11 cellular contexts compared by ENCODE assay signal in genomic region chr6:218153-219018, GRCh38.
A peak's percentile ranks its signal among the peaks of the same experiment; 100 is the strongest.
DNase-seq lines count a peak whose midpoint lies in the region; ATAC-seq, FAIRE-seq and TF ChIP-seq lines count a peak whose summit lies in the region.
"Had no signal": no experiment of that assay in that cellular context is flagged by ENCODE, and none has a peak within 500 bp of the region (broad histone marks: within the 10 kb centered on the region; RNA-seq: fewer than 3 reads in every experiment).

No MANE protein-coding gene starts in this region.

- no peak overlapping the region for H2BK120ac ChIP-seq in trophoblast cell (ENCODE audit: insufficient read depth, low read length, poor library complexity)

- no peak overlapping the region for H3K4me3 Mint-ChIP-seq in type B pancreatic cell
- H3K4me3 Mint-ChIP-seq: activated T-cell treated with anti-CD3 and anti-CD28 coated beads, Interleukin-2, amount 50 U/mL, for 24 hours had no signal

- DNase-seq in kidney tubule cell (ENCODE audit: low spot score) (peak; percentile 78), urothelium cell line (ENCODE audit: low spot score) (no peak), trophoblast cell (no peak), type B pancreatic cell (ENCODE audit: extremely low spot score, unreplicated experiment) (no peak)
- no peak for DNase-seq in activated effector memory CD4-positive, alpha-beta T cell treated with anti-CD3 and anti-CD28 coated beads, Interleukin-2, amount 50 U/mL, for 16 hours
- DNase-seq: activated T-cell treated with anti-CD3 and anti-CD28 coated beads, Interleukin-2, amount 50 U/mL, for 24 hours; MG63; sigmoid colon had no signal

- no peak overlapping the region for H2BK12ac ChIP-seq in trophoblast cell (ENCODE audit: low read length)

- no peaks in the 10 kb centered on the region for H3K36me3 ChIP-seq in trophoblast cell (ENCODE audit: control insufficient read depth in 1 of 2, insufficient read depth in 2 of 2, low read length in 2 of 2)
- H3K36me3 ChIP-seq: MG63, sigmoid colon had no signal

- no peak overlapping the region for H2AFZ ChIP-seq in trophoblast cell (ENCODE audit: insufficient read depth, low read length, poor library complexity)

- peaks cover 10% of the 10 kb centered on the region for H3K27me3 Mint-ChIP-seq in type B pancreatic cell

- H2BK5ac ChIP-seq in trophoblast cell (ENCODE audit: low read depth, low read length, poor library complexity), result no peak overlapping the region

- no peaks in the 10 kb centered on the region for H3K79me1 ChIP-seq in trophoblast cell (ENCODE audit: low read length)

- H3K9me3 ChIP-seq in trophoblast cell (ENCODE audit: insufficient read depth, low read depth, low read length), result peaks cover 11% of the 10 kb centered on the region
- H3K9me3 ChIP-seq: MG63, sigmoid colon had no signal

- WGBS in trophoblast cell (ENCODE audit: extremely low coverage, insufficient coverage, insufficient read length), result no CpG with 5 or more reads among the region's 22 CpGs

- H3K27me3 ChIP-seq in trophoblast cell (ENCODE audit: insufficient read depth, low read length), result no peaks in the 10 kb centered on the region
- H3K27me3 ChIP-seq: MG63, sigmoid colon had no signal

- ATAC-seq in GM18498 (IDR thresholded peaks at IDR 0.05; ENCODE audit: unreplicated experiment) (peak; percentile 46), GM21390 (IDR thresholded peaks at IDR 0.05; ENCODE audit: unreplicated experiment) (peak; percentile 52), HG03196 (IDR thresholded peaks at IDR 0.05; ENCODE audit: unreplicated experiment) (peak; percentile 46)

- peaks cover 13% of the 10 kb centered on the region for H3K4me1 Mint-ChIP-seq in type B pancreatic cell (ENCODE audit: unreplicated experiment)

- H3K9me3 Mint-ChIP-seq in type B pancreatic cell, result no peaks in the 10 kb centered on the region

- no peak overlapping the region for H3K23ac ChIP-seq in trophoblast cell (ENCODE audit: low read length)

- H4K8ac ChIP-seq in trophoblast cell (ENCODE audit: low read depth, low read length), result no peak overlapping the region

- no peak overlapping the region for H3K9ac ChIP-seq in trophoblast cell (ENCODE audit: low read length)

- no peak overlapping the region for H3K14ac ChIP-seq in trophoblast cell (ENCODE audit: low read length)

- no peak overlapping the region for H3K4ac ChIP-seq in trophoblast cell (ENCODE audit: low read depth, low read length)

- no peak overlapping the region for H3K4me2 ChIP-seq in trophoblast cell (ENCODE audit: low read length)

- no peak overlapping the region for H3K27ac Mint-ChIP-seq in type B pancreatic cell
- H3K27ac Mint-ChIP-seq: activated T-cell treated with anti-CD3 and anti-CD28 coated beads, Interleukin-2, amount 50 U/mL, for 24 hours had no signal

- H3K4me3 ChIP-seq in trophoblast cell (ENCODE audit: low read depth, low read length), result no peak overlapping the region
- H3K4me3 ChIP-seq: MG63, sigmoid colon had no signal

- no peaks in the 10 kb centered on the region for H3K79me2 ChIP-seq in trophoblast cell (ENCODE audit: control insufficient read depth, insufficient read depth, low read length, poor library complexity)

- H3K18ac ChIP-seq in trophoblast cell (ENCODE audit: low read length), result no peak overlapping the region

- H3K36me3 Mint-ChIP-seq in type B pancreatic cell, result no peaks in the 10 kb centered on the region

- no peak for FAIRE-seq in urothelium cell line (lab: Jason Lieb, UNC)

- no peak overlapping the region for H2AK5ac ChIP-seq in trophoblast cell (ENCODE audit: low read length)

- no peak overlapping the region for H4K91ac ChIP-seq in trophoblast cell (ENCODE audit: low read depth, low read length)

- H3K27ac ChIP-seq in trophoblast cell (ENCODE audit: low read depth, low read length), result no peak overlapping the region
- H3K27ac ChIP-seq: sigmoid colon had no signal

- TF ChIP-seq CTCF in type B pancreatic cell (conservative IDR thresholded peaks at IDR 0.05), result no peak

- H3K4me1 ChIP-seq in trophoblast cell (ENCODE audit: control insufficient read depth in 1 of 2, insufficient read depth in 2 of 2, low read length in 2 of 2), result no peaks in the 10 kb centered on the region
- H3K4me1 ChIP-seq: sigmoid colon had no signal

- H4K12ac ChIP-seq in trophoblast cell (ENCODE audit: low read depth, low read length), result no peak overlapping the region
